In genomic region chr2:105143467-105144127, GRCh38 we compare ENCODE assay signal across 9 cellular contexts.
DNase-seq lines count a peak whose midpoint lies in the region; FAIRE-seq and TF ChIP-seq lines count a peak whose summit lies in the region.
"Had no signal": no experiment of that assay in that cellular context is flagged by ENCODE, and none has a peak within 500 bp of the region (broad histone marks: within the 10 kb centered on the region; RNA-seq: fewer than 3 reads in every experiment).

No MANE protein-coding gene starts in this region.

- H3K27me3 Mint-ChIP-seq in endothelial cell (ENCODE audit: unreplicated experiment) (peaks cover 17% of the 10 kb centered on the region), neural progenitor cell (ENCODE audit: insufficient read depth, low read depth) (peaks cover 3% of the 10 kb centered on the region)

- no peaks in the 10 kb centered on the region for H3K36me3 ChIP-seq in WERI-Rb-1
- H3K36me3 ChIP-seq in neural progenitor cell, result no peaks in the 10 kb centered on the region
- H3K36me3 ChIP-seq in adrenal gland (replicated peaks in 1 of 2), result no peaks in the 10 kb centered on the region

- H3K27ac Mint-ChIP-seq in endothelial cell (ENCODE audit: unreplicated experiment) (no peak overlapping the region), neural progenitor cell (no peak overlapping the region)

- H3F3A ChIP-seq in neural progenitor cell (ENCODE audit: low read depth), result peaks cover 19% of the 10 kb centered on the region

- no peak for FAIRE-seq in H54 (lab: Jason Lieb, UNC)
- FAIRE-seq: endometrium had no signal

- H3K4me3 Mint-ChIP-seq in endothelial cell (ENCODE audit: unreplicated experiment), result peak overlapping the region; percentile 92
- peak overlapping the region; percentile 89 for H3K4me3 Mint-ChIP-seq in neural progenitor cell

- no peaks in the 10 kb centered on the region for H3K9me3 ChIP-seq in WERI-Rb-1 (ENCODE audit: severe bottlenecking)
- no peaks in the 10 kb centered on the region for H3K9me3 ChIP-seq in neural progenitor cell (ENCODE audit: low read depth)
- no peaks in the 10 kb centered on the region for H3K9me3 ChIP-seq in adrenal gland (replicated peaks in 1 of 3)

- H3K79me2 ChIP-seq in neural progenitor cell (ENCODE audit: low read depth), result peaks cover 19% of the 10 kb centered on the region

- H3K4me1 ChIP-seq in neural progenitor cell, result peaks cover 29% of the 10 kb centered on the region
- H3K4me1 ChIP-seq in adrenal gland (replicated peaks in 1 of 2), result no peaks in the 10 kb centered on the region

- H2AFZ ChIP-seq in neural progenitor cell (replicated peaks), result peak overlapping the region; percentile 100

- H3K4me3 ChIP-seq in WERI-Rb-1 (ENCODE audit: low read depth, low read length) (peak overlapping the region; percentile 19; the same call in 1 of the 2 replicates), neural progenitor cell (peak overlapping the region; percentile 79), adrenal gland (peak overlapping the region in 1 of 4 donors; percentile 41)

- H3K36me3 Mint-ChIP-seq in endothelial cell (ENCODE audit: low read depth, unreplicated experiment), result no peaks in the 10 kb centered on the region
- H3K36me3 Mint-ChIP-seq in neural progenitor cell, result peaks cover 1% of the 10 kb centered on the region

- 2 to 7% (median 4%) methylated on average over 15 to 45 of the region's 49 CpGs for WGBS in adrenal gland, 4 donors

- peak; percentile 41 for DNase-seq in AG20443 (ENCODE audit: low spot score)
- DNase-seq in H54 (ENCODE audit: insufficient read length, low spot score), result peak; percentile 42
- no peak for DNase-seq in WERI-Rb-1
- DNase-seq in endothelial cell (ENCODE audit: low spot score), result peak; percentile 22
- peak; percentile 86 for DNase-seq in neural progenitor cell (ENCODE audit: low spot score)
- DNase-seq in 8988T, result no peak
- no peak for DNase-seq in adrenal gland
- DNase-seq in T1000 (lab: John Stamatoyannopoulos, UW), result no peak

- no peak overlapping the region for H3K9ac ChIP-seq in neural progenitor cell

- intact Hi-C loops in adrenal gland (cut with DNase I), result no loop called here

- no peak for TF ChIP-seq CTCF in WERI-Rb-1 (IDR thresholded peaks at IDR 0.05; ENCODE audit: low read depth, low read length)
- no peak for TF ChIP-seq CTCF in endothelial cell (IDR thresholded peaks at IDR 0.05; ENCODE audit: unreplicated experiment)
- no peak for TF ChIP-seq CTCF in neural progenitor cell (IDR thresholded peaks at IDR 0.05)
- no peak for TF ChIP-seq CTCF in adrenal gland (IDR thresholded peaks at IDR 0.05)

- H3K9me3 Mint-ChIP-seq in endothelial cell (ENCODE audit: unreplicated experiment), result no peaks in the 10 kb centered on the region
- no peaks in the 10 kb centered on the region for H3K9me3 Mint-ChIP-seq in neural progenitor cell

- TF ChIP-seq POLR2A in H54 (IDR thresholded peaks at IDR 0.05; ENCODE audit: low read depth, low read length), result peak; percentile 33; the same call in 1 of the 2 replicates
- no peak for TF ChIP-seq POLR2A in adrenal gland (IDR thresholded peaks at IDR 0.05)

- H3K4me1 Mint-ChIP-seq in endothelial cell (ENCODE audit: unreplicated experiment) (peaks cover 3% of the 10 kb centered on the region), neural progenitor cell (peaks cover 8% of the 10 kb centered on the region)

- H3K27ac ChIP-seq in WERI-Rb-1 (no peak overlapping the region), neural progenitor cell (no peak overlapping the region), adrenal gland (no peak overlapping the region)

- H3K4me2 ChIP-seq in neural progenitor cell, result peak overlapping the region; percentile 87

- H4K20me1 ChIP-seq in neural progenitor cell (ENCODE audit: low read depth), result no peaks in the 10 kb centered on the region

- H3K27me3 ChIP-seq in WERI-Rb-1 (ENCODE audit: insufficient read depth, low read depth, severe bottlenecking) (peaks cover 74% of the 10 kb centered on the region), neural progenitor cell (peaks cover 9% of the 10 kb centered on the region), adrenal gland (peaks cover 31% of the 10 kb centered on the region)

Comparison
In these comparisons a context has a peak if more than half of its experiments do, and no peak if none do; other contexts are left out.
1. DNase-seq: peak in AG20443 (single experiment), H54 (single experiment), endothelial cell (single experiment) and neural progenitor cell (single experiment); none in WERI-Rb-1 (single experiment), 8988T (single experiment), adrenal gland (0 of 7) and T1000 (single experiment).